In the genomic region with DNA sequence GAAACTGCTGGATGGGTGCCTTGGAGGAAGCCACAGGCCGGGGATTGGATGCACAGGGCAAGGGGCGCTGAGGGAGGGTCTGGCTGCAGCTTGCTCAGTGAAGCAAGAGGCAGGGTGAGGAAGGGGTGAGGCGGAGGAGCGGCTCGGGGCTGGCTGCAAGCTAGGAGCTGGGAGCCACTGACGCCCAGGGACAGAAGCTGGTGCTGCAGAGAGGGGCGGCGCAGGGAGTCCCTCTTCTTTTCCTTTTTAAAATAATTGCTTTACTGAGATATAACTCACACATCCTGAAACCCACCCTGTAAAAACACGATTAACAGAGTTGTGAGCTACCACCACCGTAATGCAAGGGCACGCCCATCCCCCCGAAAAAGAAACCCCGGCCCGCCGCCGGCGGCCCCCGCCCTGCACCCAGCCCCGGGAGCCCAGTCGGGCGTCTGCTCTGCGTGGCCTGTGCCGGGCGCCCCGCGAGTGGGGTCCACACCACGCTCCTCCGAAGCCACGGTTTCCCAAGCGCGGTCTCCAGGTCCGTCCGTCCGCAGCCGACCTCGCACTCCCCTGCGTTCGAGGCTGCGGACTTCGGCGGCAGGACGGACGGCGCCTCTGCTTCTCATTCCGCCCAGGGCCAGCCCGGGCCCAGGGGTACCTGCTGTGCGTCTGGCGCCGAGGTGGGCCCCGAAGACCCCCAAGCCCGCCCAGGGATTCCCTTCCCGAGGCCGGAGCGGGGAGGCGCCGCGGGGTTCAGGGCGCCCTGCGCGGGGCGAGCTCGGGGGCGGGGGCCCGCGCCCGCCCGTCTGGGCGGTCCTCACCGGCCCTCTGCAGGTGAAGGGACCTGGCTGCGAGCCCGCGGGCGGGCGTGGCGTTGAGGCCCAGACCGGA, we compare ENCODE assay signal across 8 cellular contexts. TPM values are rescaled to one million over a fixed set of nuclear protein-coding genes. Genes with fewer than 3 reads are reported as not detected.
DNase-seq lines count a peak whose midpoint lies in the region; FAIRE-seq and TF ChIP-seq lines count a peak whose summit lies in the region.

No MANE protein-coding gene starts in this region.

- POLR2A ChIA-PET in endothelial cell of umbilical vein (lab: Charles Lee) = interaction anchor here (0.6 to 1.4 kb wide), 4 partner anchors 23 to 98 kb away, joined by 4 to 5 read pairs (median 5); no protein-coding TSS in a partner anchor

- intact Hi-C loops in endothelial cell of umbilical vein (cut with micrococcal nuclease) = loop anchor here (1.0 kb wide), 1 partner anchor 97 kb away; the partner anchor contains the start of gene CTBP1

- no peaks in the 10 kb centered on the region for H3K9me1 ChIP-seq in endothelial cell of umbilical vein (replicated peaks; ENCODE audit: control insufficient read depth, extremely low read depth, insufficient read depth, low read length)

- peak overlapping the region; percentile 87 for H3K4me2 ChIP-seq in endothelial cell of umbilical vein (ENCODE audit: insufficient read depth, low read length)

- H3K36me3 ChIP-seq in endothelial cell of umbilical vein (ENCODE audit: control insufficient read depth in 2 of 2, extremely low read depth in 1 of 2, insufficient read depth in 2 of 2, low read length in 2 of 2) = no peaks in the 10 kb centered on the region

- peaks cover 26% of the 10 kb centered on the region for H3K4me1 ChIP-seq in endothelial cell of umbilical vein (ENCODE audit: control insufficient read depth, extremely low read depth, insufficient read depth, low read length)

- H3K9me3 ChIP-seq in endothelial cell of umbilical vein (replicated peaks; ENCODE audit: control insufficient read depth, insufficient read depth, low read length) = no peaks in the 10 kb centered on the region

- BruUV-seq in endothelial cell of umbilical vein (replicated peaks; lab: Mats Ljungman, UMichigan) = no TSS peak

- H3K79me2 ChIP-seq in endothelial cell of umbilical vein (ENCODE audit: control insufficient read depth, insufficient read depth, low read length) = no peaks in the 10 kb centered on the region

- H3K4me3 ChIP-seq in NB4 (ENCODE audit: low read depth, low read length) (peak overlapping the region; percentile 69), endothelial cell of umbilical vein (replicated peaks in 1 of 3; ENCODE audit: insufficient read depth in 1 of 3, low read depth in 1 of 3, low read length in 3 of 3) (peak overlapping the region; percentile 45 to 75 (median 69))

- FAIRE-seq in endothelial cell of umbilical vein (lab: Jason Lieb, UNC) = no peak

- H2AFZ ChIP-seq in endothelial cell of umbilical vein (ENCODE audit: low read depth, low read length) = peak overlapping the region; percentile 69

- H3K27me3 ChIP-seq in endothelial cell of umbilical vein (ENCODE audit: control insufficient read depth in 2 of 2, insufficient read depth in 2 of 2, low read length in 2 of 2) = no peaks in the 10 kb centered on the region

- DNase-seq in NCI-H2171 treated with DMSO at 0.1 percent for 48 hours (lab: John Stamatoyannopoulos, UW) = peak; percentile 11
- DNase-seq in NCI-H2171 (lab: John Stamatoyannopoulos, UW) = no peak
- peak; percentile 7 for DNase-seq in HCEC 1CT
- DNase-seq in NB4 (ENCODE audit: low read depth) = peak; percentile 93
- DNase-seq in activated CD8-positive, alpha-beta memory T cell treated with anti-CD3 and anti-CD28 coated beads, Interleukin-2, amount 50 U/mL, for 24 hours (ENCODE audit: extremely low read depth) = peak; percentile 9
- peak; percentile 61 for DNase-seq in endothelial cell of umbilical vein (ENCODE audit: low read depth, low spot score)
- peak; percentile 30 for DNase-seq in mucosa of gallbladder (ENCODE audit: low spot score)
- DNase-seq in superior temporal gyrus (ENCODE audit: extremely low spot score) = peak; percentile 41

- CTCF ChIA-PET in endothelial cell of umbilical vein (lab: Charles Lee) = interaction anchor here (0.6 to 3.0 kb wide), 12 partner anchors 10 to 1118 kb away, joined by 3 to 20 read pairs (median 3); partner anchors contain the start of gene CTBP1

- peak overlapping the region; percentile 75 for H3K9ac ChIP-seq in endothelial cell of umbilical vein (replicated peaks; ENCODE audit: extremely low read depth, insufficient read depth, low read length)

- peak; percentile 48 for TF ChIP-seq CTCF in NB4 (IDR thresholded peaks at IDR 0.05; ENCODE audit: low read depth, low read length)
- TF ChIP-seq CTCF in endothelial cell of umbilical vein (IDR thresholded peaks at IDR 0.05; ENCODE audit: extremely low read depth in 1 of 2, insufficient read depth in 1 of 2, low read depth in 1 of 2, low read length in 2 of 2) = peak in 1 of 2 donors; percentile 31

- peak overlapping the region; percentile 50 for H3K27ac ChIP-seq in endothelial cell of umbilical vein (ENCODE audit: insufficient read depth, low read depth, low read length)

- no peaks in the 10 kb centered on the region for H4K20me1 ChIP-seq in endothelial cell of umbilical vein (replicated peaks; ENCODE audit: control insufficient read depth, extremely low read depth, insufficient read depth, low read length)

- dilution Hi-C loops in endothelial cell of umbilical vein (cut with MboI; ENCODE audit: extremely low pct_ligation_motif_present, low sequenced_read_pairs) = no loop called here

- peak; percentile 24 for TF ChIP-seq POLR2A in NB4 (IDR thresholded peaks at IDR 0.05; ENCODE audit: extremely low read depth, insufficient read length)
- TF ChIP-seq POLR2A in endothelial cell of umbilical vein (IDR thresholded peaks at IDR 0.05; ENCODE audit: low read depth, low read length) = no peak

TF ChIP-seq in endothelial cell of umbilical vein, 7 proteins besides CTCF, POLR2A, EP300 and RAD21:
- TF ChIP-seq POLR2AphosphoS5 (IDR thresholded peaks at IDR 0.05; ENCODE audit: insufficient read depth, low read depth, low read length) = no peak
- no peak for TF ChIP-seq MAX (IDR thresholded peaks at IDR 0.05; ENCODE audit: insufficient read depth, insufficient read length)
- no peak for TF ChIP-seq MYC (IDR thresholded peaks at IDR 0.05; ENCODE audit: low read depth, low read length)
- TF ChIP-seq JUN (IDR thresholded peaks at IDR 0.05; ENCODE audit: borderline replicate concordance, insufficient read depth, insufficient read length, low read depth) = no peak
- no peak for TF ChIP-seq GATA2 (IDR thresholded peaks at IDR 0.05; ENCODE audit: insufficient read depth, insufficient read length, low read depth, low read length)
- TF ChIP-seq FOS (IDR thresholded peaks at IDR 0.05; ENCODE audit: borderline replicate concordance, insufficient read depth, low read length) = no peak
- no peak for TF ChIP-seq EZH2 (IDR thresholded peaks at IDR 0.05; ENCODE audit: borderline replicate concordance, low read depth, low read length, severe bottlenecking)
TF ChIP-seq in endothelial cell of umbilical vein: peak in this region for 0.

RNA-seq across cellular contexts. Expression of gene UVSSA, which starts 0.9 kb away (rescaled TPM):
- total RNA-seq in endothelial cell of umbilical vein (14.9 and 16.4 TPM in 2 replicates), mucosa of gallbladder (41.5 TPM)
- 7.1 and 8.1 TPM in 2 replicates for polyA plus RNA-seq in endothelial cell of umbilical vein
- polyA plus RNA-seq in endothelial cell of umbilical vein (2011; cell fraction: cytosol; rRNA removed) = 2.5 and 3.6 TPM in 2 replicates
- polyA plus RNA-seq in endothelial cell of umbilical vein (2011; cell fraction: nucleus; rRNA removed) = 34.2 and 37.8 TPM in 2 replicates
- polyA plus RNA-seq in endothelial cell of umbilical vein (2012) = 4.1 and 4.2 TPM in 2 replicates
- polyA minus RNA-seq in endothelial cell of umbilical vein = 7.7 and 7.9 TPM in 2 replicates
- 3.7 TPM for polyA minus RNA-seq in endothelial cell of umbilical vein (2011; cell fraction: cytosol; rRNA and poly(A)+ RNA removed)
- 11.8 and 15.1 TPM in 2 replicates for polyA minus RNA-seq in endothelial cell of umbilical vein (2011; cell fraction: nucleus; rRNA and poly(A)+ RNA removed)

RNA-seq across cellular contexts. Expression of gene MAEA, which starts 56.5 kb away (rescaled TPM):
- total RNA-seq in endothelial cell of umbilical vein (66.0 and 66.6 TPM in 2 replicates), mucosa of gallbladder (78.0 TPM)
- polyA plus RNA-seq in endothelial cell of umbilical vein = 108 and 116 TPM in 2 replicates
- 76.2 and 86.7 TPM in 2 replicates for polyA plus RNA-seq in endothelial cell of umbilical vein (2011; cell fraction: cytosol; rRNA removed)
- polyA plus RNA-seq in endothelial cell of umbilical vein (2011; cell fraction: nucleus; rRNA removed) = 147 and 154 TPM in 2 replicates
- 44.7 and 52.0 TPM in 2 replicates for polyA plus RNA-seq in endothelial cell of umbilical vein (2012)
- polyA minus RNA-seq in endothelial cell of umbilical vein = 59.6 and 76.9 TPM in 2 replicates
- polyA minus RNA-seq in endothelial cell of umbilical vein (2011; cell fraction: cytosol; rRNA and poly(A)+ RNA removed) = 33.8 TPM
- 40.5 and 65.3 TPM in 2 replicates for polyA minus RNA-seq in endothelial cell of umbilical vein (2011; cell fraction: nucleus; rRNA and poly(A)+ RNA removed)
